In the genomic region with DNA sequence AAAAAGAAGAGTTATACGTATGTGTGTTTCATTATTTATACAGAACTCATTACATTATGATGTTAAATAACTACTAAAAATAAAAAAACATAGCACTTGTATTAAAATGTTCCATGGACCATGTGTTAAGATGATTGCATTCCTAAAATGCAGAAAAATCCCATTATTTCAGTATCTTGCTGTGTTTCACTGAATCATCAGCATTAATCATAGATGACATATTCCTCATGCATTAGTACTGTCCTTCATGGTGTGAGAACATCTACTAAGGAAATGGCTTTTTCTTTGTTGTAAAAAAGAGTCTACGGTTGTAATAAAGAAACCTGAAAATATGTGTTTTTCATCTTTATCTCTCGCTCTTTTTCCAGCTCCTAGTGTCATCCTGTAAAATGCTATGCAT, we compare ENCODE assay signal across 30 cellular contexts.
A peak's percentile ranks its signal among the peaks of the same experiment; 100 is the strongest.
DNase-seq lines count a peak whose midpoint lies in the region; ATAC-seq, FAIRE-seq and TF ChIP-seq lines count a peak whose summit lies in the region.
"Had no signal": no experiment of that assay in that cellular context is flagged by ENCODE, and none has a peak within 500 bp of the region (broad histone marks: within the 10 kb centered on the region; RNA-seq: fewer than 3 reads in every experiment).

No MANE protein-coding gene starts in this region.

- ATAC-seq in SK-N-SH treated with all-trans-retinoic acid at 6 μM for 48 hours (no peak), GM18519 (IDR thresholded peaks at IDR 0.05; ENCODE audit: low FRiP score, unreplicated experiment) (no peak), HG03095 (IDR thresholded peaks at IDR 0.05; ENCODE audit: unreplicated experiment) (no peak)
- ATAC-seq in stimulated activated naive B cell treated with anti-CD40 and anti-IgM and Interleukin-4, amounts not matched to agents 10 μg/mL and 1 μg/mL and 100 μg/mL, for 72 hours (replicated peaks), result no peak
- ATAC-seq: Panc1, WTC11 had no signal

- H3K4me1 ChIP-seq in SK-N-SH (ENCODE audit: control insufficient read depth in 1 of 2, insufficient read depth in 2 of 2, low read depth in 1 of 2, low read length in 1 of 2) (peaks cover 6 to 8% of the 10 kb centered on the region in 2 experiments; a peak in 3 of 4 replicates), astrocyte (ENCODE audit: insufficient read depth, low read length) (peaks cover 3% of the 10 kb centered on the region), BE2C (peaks cover 14% of the 10 kb centered on the region)
- H3K4me1 ChIP-seq: ascending aorta, SJCRH30 had no signal

- H3K9me3 ChIP-seq in SK-N-SH (0 out of 2 replicates have a peak, but pooled peaks cover 2% of the 10 kb centered on the region), astrocyte (ENCODE audit: insufficient read depth, low read depth, low read length) (no peaks in the 10 kb centered on the region), BE2C (peaks cover 3% of the 10 kb centered on the region; the same call in 1 of the 2 replicates)
- H3K9me3 ChIP-seq: ascending aorta, sigmoid colon, SJCRH30 had no signal

- H3K79me2 ChIP-seq in SK-N-SH (ENCODE audit: insufficient read depth) (no peaks in the 10 kb centered on the region), astrocyte (ENCODE audit: insufficient read depth, low read length) (no peaks in the 10 kb centered on the region)
- H3K79me2 ChIP-seq: hepatocyte had no signal

- no peaks in the 10 kb centered on the region for H3K27me3 Mint-ChIP-seq in astrocyte (ENCODE audit: low read depth, unreplicated experiment)
- H3K27me3 Mint-ChIP-seq in stimulated activated naive B cell treated with anti-CD40 and anti-IgM and Interleukin-4, amounts not matched to agents 10 μg/mL and 1 μg/mL and 100 μg/mL, for 72 hours, result no peaks in the 10 kb centered on the region
- H3K27me3 Mint-ChIP-seq: activated CD4-positive, alpha-beta T cell treated with anti-CD3 and anti-CD28 coated beads, Interleukin-2, amount 10 ng/mL, durations not matched to agents 7 days and 5 days; activated naive CD8-positive, alpha-beta T cell treated with anti-CD3 and anti-CD28 coated beads for 36 hours had no signal

- peak overlapping the region in 1 of 2 experiments; percentile 39; a peak in 1 of 4 replicates for H3K27ac ChIP-seq in SK-N-SH (ENCODE audit: low read depth in 2 of 2, low read length in 1 of 2)
- H3K27ac ChIP-seq in astrocyte (ENCODE audit: low read depth, low read length), result no peak overlapping the region
- H3K27ac ChIP-seq: 22Rv1, ascending aorta, hepatocyte, sigmoid colon, SJCRH30 had no signal

- H3F3A ChIP-seq in SK-N-SH (replicated peaks; ENCODE audit: insufficient read depth), result no peaks in the 10 kb centered on the region

- H3K4me3 ChIP-seq in SK-N-SH (ENCODE audit: low read depth in 2 of 2, low read length in 1 of 2) (no peak overlapping the region), astrocyte (ENCODE audit: insufficient read depth, low read depth, low read length) (no peak overlapping the region), fibroblast of mammary gland (ENCODE audit: control insufficient read depth, low read depth, low read length) (no peak overlapping the region), BE2C (ENCODE audit: low read depth, low read length) (no peak overlapping the region)
- H3K4me3 ChIP-seq: ascending aorta, hepatocyte, sigmoid colon, SJCRH30 had no signal

- no peak overlapping the region for H3K4me2 ChIP-seq in SK-N-SH
- H3K4me2 ChIP-seq in astrocyte (ENCODE audit: low read length), result peak overlapping the region; percentile 39
- H3K4me2 ChIP-seq: hepatocyte had no signal

- peaks cover 2% of the 10 kb centered on the region for H3K4me1 Mint-ChIP-seq in astrocyte (ENCODE audit: low read depth, unreplicated experiment)
- no peaks in the 10 kb centered on the region for H3K4me1 Mint-ChIP-seq in stimulated activated naive B cell treated with anti-CD40 and anti-IgM and Interleukin-4, amounts not matched to agents 10 μg/mL and 1 μg/mL and 100 μg/mL, for 72 hours
- H3K4me1 Mint-ChIP-seq: activated CD4-positive, alpha-beta T cell treated with anti-CD3 and anti-CD28 coated beads, Interleukin-2, amount 10 ng/mL, durations not matched to agents 7 days and 5 days; activated naive CD8-positive, alpha-beta T cell treated with anti-CD3 and anti-CD28 coated beads for 36 hours; CD4-positive, CD25-positive, alpha-beta regulatory T cell; H9; nephron; WTC11 had no signal

- TF ChIP-seq EP300 in SK-N-SH (IDR thresholded peaks at IDR 0.05; ENCODE audit: borderline replicate concordance in 1 of 2, low read depth in 1 of 2, low read length in 1 of 2), result no peak

- no peaks in the 10 kb centered on the region for H3K36me3 Mint-ChIP-seq in astrocyte (ENCODE audit: low read depth, unreplicated experiment)
- no peaks in the 10 kb centered on the region for H3K36me3 Mint-ChIP-seq in stimulated activated naive B cell treated with anti-CD40 and anti-IgM and Interleukin-4, amounts not matched to agents 10 μg/mL and 1 μg/mL and 100 μg/mL, for 72 hours
- H3K36me3 Mint-ChIP-seq: activated naive CD8-positive, alpha-beta T cell treated with anti-CD3 and anti-CD28 coated beads for 36 hours; CD4-positive, CD25-positive, alpha-beta regulatory T cell; WTC11 had no signal

- DNase-seq in SK-N-SH (no peak), astrocyte (ENCODE audit: low read depth) (peak; percentile 14), fibroblast of mammary gland (ENCODE audit: low read depth) (peak; percentile 78), BE2C (no peak)
- no peak for DNase-seq in stimulated activated naive B cell treated with anti-CD40 and anti-IgM and Interleukin-4, amounts not matched to agents 10 μg/mL and 1 μg/mL and 100 μg/mL, for 72 hours
- DNase-seq: activated CD4-positive, alpha-beta T cell treated with anti-CD3 and anti-CD28 coated beads, Interleukin-2, amount 10 ng/mL, durations not matched to agents 7 days and 5 days; activated effector memory CD4-positive, alpha-beta T cell treated with anti-CD3 and anti-CD28 coated beads, Interleukin-2, amount 50 U/mL, for 16 hours; activated naive CD8-positive, alpha-beta T cell treated with anti-CD3 and anti-CD28 coated beads for 36 hours; activated T-cell treated with anti-CD3 and anti-CD28 coated beads, Interleukin-2, amount 50 U/mL, for 1 hour; CD4-positive, CD25-positive, alpha-beta regulatory T cell; H9; IMR-90; MV-4-11; NCI-H1436 treated with DMSO at 0.1 percent for 48 hours; NCI-H2107; NCI-H345; sigmoid colon; SJCRH30; stimulated activated CD4-positive, alpha-beta T cell treated with anti-CD3 and anti-CD28 coated beads, Interleukin-15, amount 100 ng/mL, for 24 hours; stimulated activated CD4-positive, alpha-beta T cell treated with anti-CD3 and anti-CD28 coated beads, Interleukin-4, amount 100 ng/mL, for 4 hours; trophoblast cell had no signal

- H4K20me1 ChIP-seq in SK-N-SH (ENCODE audit: insufficient read depth), result no peaks in the 10 kb centered on the region
- H4K20me1 ChIP-seq in astrocyte (ENCODE audit: insufficient read depth, low read length), result no peaks in the 10 kb centered on the region

- H3K9me3 Mint-ChIP-seq in astrocyte (ENCODE audit: unreplicated experiment), result no peaks in the 10 kb centered on the region
- peaks cover 5% of the 10 kb centered on the region in 2 donors for H3K9me3 Mint-ChIP-seq in stimulated activated naive B cell treated with anti-CD40 and anti-IgM and Interleukin-4, amounts not matched to agents 10 μg/mL and 1 μg/mL and 100 μg/mL, for 72 hours
- H3K9me3 Mint-ChIP-seq: activated CD4-positive, alpha-beta T cell treated with anti-CD3 and anti-CD28 coated beads, Interleukin-2, amount 10 ng/mL, durations not matched to agents 7 days and 5 days; H9; nephron had no signal

- no peak for FAIRE-seq in astrocyte (lab: Jason Lieb, UNC)

- no peaks in the 10 kb centered on the region for H3K36me3 ChIP-seq in SK-N-SH (replicated peaks in 1 of 2; ENCODE audit: control insufficient read depth in 1 of 2, insufficient read depth in 2 of 2, low read length in 1 of 2)
- H3K36me3 ChIP-seq in astrocyte (ENCODE audit: insufficient read depth, low read length), result no peaks in the 10 kb centered on the region
- no peaks in the 10 kb centered on the region for H3K36me3 ChIP-seq in BE2C
- H3K36me3 ChIP-seq: ascending aorta, sigmoid colon, SJCRH30 had no signal

- POLR2A ChIA-PET in SK-N-SH (lab: Yijun Ruan, JAX), result interaction anchor here (0.6 kb wide), 1 partner anchor 126 kb away, joined by 3 read pairs; no protein-coding TSS in a partner anchor

- no peaks in the 10 kb centered on the region for H3K9me2 ChIP-seq in SK-N-SH

- H2AFZ ChIP-seq in SK-N-SH (ENCODE audit: low read depth) (no peak overlapping the region), astrocyte (ENCODE audit: low read depth, low read length) (no peak overlapping the region)
- H2AFZ ChIP-seq: hepatocyte had no signal

- no peak for TF ChIP-seq CTCF in SK-N-SH (IDR thresholded peaks at IDR 0.05)
- no peak for TF ChIP-seq CTCF in astrocyte (IDR thresholded peaks at IDR 0.05; ENCODE audit: insufficient read depth, low read depth, low read length)
- no peak for TF ChIP-seq CTCF in fibroblast of mammary gland (conservative IDR thresholded peaks at IDR 0.05; ENCODE audit: control insufficient read depth, insufficient read depth, low read depth, low read length)
- no peak for TF ChIP-seq CTCF in BE2C (IDR thresholded peaks at IDR 0.05; ENCODE audit: low read depth, low read length)

- TF ChIP-seq RAD21 in SK-N-SH (IDR thresholded peaks at IDR 0.05; ENCODE audit: low read length), result no peak

- CTCF ChIA-PET in SK-N-SH (lab: Yijun Ruan, JAX), result no interaction called here

- 38% methylated on average over 3 of the region's 3 CpGs for WGBS in SK-N-SH (ENCODE audit: low lambda C conversion rate)

- H3K27me3 ChIP-seq in SK-N-SH (ENCODE audit: insufficient read depth) (no peaks in the 10 kb centered on the region), astrocyte (ENCODE audit: insufficient read depth, low read length) (no peaks in the 10 kb centered on the region), BE2C (no peaks in the 10 kb centered on the region)
- H3K27me3 ChIP-seq: ascending aorta, hepatocyte, sigmoid colon, SJCRH30 had no signal

- H3K9ac ChIP-seq in SK-N-SH, result no peak overlapping the region
- no peak overlapping the region for H3K9ac ChIP-seq in astrocyte (ENCODE audit: low read length)

- H3K4me3 Mint-ChIP-seq in astrocyte (ENCODE audit: unreplicated experiment), result no peak overlapping the region
- no peak overlapping the region for H3K4me3 Mint-ChIP-seq in stimulated activated naive B cell treated with anti-CD40 and anti-IgM and Interleukin-4, amounts not matched to agents 10 μg/mL and 1 μg/mL and 100 μg/mL, for 72 hours
- H3K4me3 Mint-ChIP-seq: activated CD4-positive, alpha-beta T cell treated with anti-CD3 and anti-CD28 coated beads, Interleukin-2, amount 10 ng/mL, durations not matched to agents 7 days and 5 days; activated naive CD8-positive, alpha-beta T cell treated with anti-CD3 and anti-CD28 coated beads for 36 hours; CD4-positive, CD25-positive, alpha-beta regulatory T cell; H9; nephron; WTC11 had no signal

- H3K27ac Mint-ChIP-seq in astrocyte (ENCODE audit: unreplicated experiment), result no peak overlapping the region
- no peak overlapping the region for H3K27ac Mint-ChIP-seq in stimulated activated naive B cell treated with anti-CD40 and anti-IgM and Interleukin-4, amounts not matched to agents 10 μg/mL and 1 μg/mL and 100 μg/mL, for 72 hours
- H3K27ac Mint-ChIP-seq: activated CD4-positive, alpha-beta T cell treated with anti-CD3 and anti-CD28 coated beads, Interleukin-2, amount 10 ng/mL, durations not matched to agents 7 days and 5 days; activated naive CD8-positive, alpha-beta T cell treated with anti-CD3 and anti-CD28 coated beads for 36 hours; CD4-positive, CD25-positive, alpha-beta regulatory T cell; H9; nephron; WTC11 had no signal

Comparison
In these comparisons a context has a peak if more than half of its experiments do, and no peak if none do; other contexts are left out.
1. DNase-seq: peak in astrocyte (single experiment) and fibroblast of mammary gland (single experiment); none in SK-N-SH (single experiment), BE2C (single experiment) and stimulated activated naive B cell treated with anti-CD40 and anti-IgM and Interleukin-4, amounts not matched to agents 10 μg/mL and 1 μg/mL and 100 μg/mL, for 72 hours (single experiment).